ENCODE assay signal across 8 cellular contexts in the genomic region with DNA sequence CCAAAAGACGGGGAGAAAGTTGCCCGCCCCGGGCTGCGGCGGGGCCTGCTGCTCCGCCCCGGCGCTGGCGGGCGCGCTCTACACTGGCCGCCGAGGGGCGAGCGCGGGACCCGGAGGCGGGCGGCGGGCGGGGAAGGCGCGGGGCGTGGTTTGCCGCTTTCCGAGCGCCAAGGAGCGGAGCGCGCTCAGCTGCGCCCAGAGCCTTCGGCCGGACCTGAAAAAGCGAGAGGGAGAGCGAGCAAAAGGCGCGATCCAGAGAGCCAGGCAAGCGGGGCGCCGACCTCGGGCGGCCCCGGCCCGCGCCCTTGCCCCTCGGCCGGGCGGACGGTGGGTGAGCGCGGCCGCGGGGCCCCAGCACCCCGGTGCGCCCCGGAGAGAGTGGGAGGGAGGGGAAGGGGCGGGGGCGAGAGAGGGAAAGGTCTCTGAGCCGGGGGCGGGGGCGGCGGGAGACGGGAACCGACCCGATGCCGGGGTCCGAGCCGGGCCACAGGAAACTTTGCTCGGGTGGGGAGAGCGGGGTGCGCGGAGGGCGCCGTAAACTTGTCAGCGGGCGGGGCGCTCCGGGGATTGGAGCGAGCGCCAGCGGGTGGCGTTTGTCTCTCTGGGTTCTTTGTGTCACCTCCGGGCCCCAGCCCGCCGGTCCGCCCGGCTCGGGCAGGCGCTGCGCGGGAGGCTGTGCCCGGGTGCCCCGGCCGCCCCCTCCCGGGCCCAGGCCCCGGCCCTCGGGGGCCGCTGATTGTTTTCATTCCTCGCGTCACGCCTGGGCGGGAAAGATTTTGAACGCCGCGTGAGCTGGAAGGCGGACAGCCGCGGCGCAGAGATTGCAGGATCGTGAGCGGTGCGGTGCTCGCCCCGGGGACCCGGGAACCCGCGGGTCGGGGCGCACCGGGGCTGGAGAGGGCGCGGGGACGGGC. TPM values are rescaled to one million over a fixed set of nuclear protein-coding genes. Genes with fewer than 3 reads are reported as not detected.
DNase-seq lines count a peak whose midpoint lies in the region; ATAC-seq and TF ChIP-seq lines count a peak whose summit lies in the region.

SYNE2 (plus strand) TSS at position 188 of the 914 bp plus-strand sequence. CDS start 56,145 bp downstream, outside the sequence.

- peak within 1 kb of the TSS; percentile 99 for H3K4me3 Mint-ChIP-seq in neural crest cell

- DNase-seq in D341Med (ENCODE audit: low spot score) (peak; percentile 95), HS-5 (ENCODE audit: low read depth) (peak; percentile 15), RPMI8226 (peak; percentile 81), fibroblast of villous mesenchyme (ENCODE audit: low read depth) (peak; percentile 70), neural crest cell (ENCODE audit: low read depth, low spot score) (peak; percentile 76), stromal cell of bone marrow (ENCODE audit: low read depth) (peak; percentile 47)
- DNase-seq in activated effector memory CD4-positive, alpha-beta T cell treated with Interleukin-2 at 50 U/mL for 16 hours: peak; percentile 77

- peak; percentile 12 for TF ChIP-seq CTCF in fibroblast of villous mesenchyme (IDR thresholded peaks at IDR 0.05; ENCODE audit: insufficient read depth, low read depth, low read length)
- peak; percentile 41 for TF ChIP-seq CTCF in neural crest cell (conservative IDR thresholded peaks at IDR 0.05)

- H3K27me3 Mint-ChIP-seq in neural crest cell (ENCODE audit: low read depth): peaks cover 10% of the 10 kb centered on the region

- H3K36me3 Mint-ChIP-seq in neural crest cell (ENCODE audit: low read depth): no peaks in the 10 kb centered on the region

- H3K9me3 Mint-ChIP-seq in neural crest cell: no peaks in the 10 kb centered on the region

- peak within 1 kb of the TSS; percentile 99 for H3K27ac Mint-ChIP-seq in neural crest cell (ENCODE audit: unreplicated experiment)

- H3K4me1 Mint-ChIP-seq in neural crest cell: peaks cover 31% of the 10 kb centered on the region

- peak; percentile 80 for ATAC-seq in GM19467 (IDR thresholded peaks at IDR 0.05; ENCODE audit: unreplicated experiment)

- H3K4me3 ChIP-seq in fibroblast of villous mesenchyme (ENCODE audit: low read depth, low read length): peak within 1 kb of the TSS; percentile 68

RNA-seq across cellular contexts. Expression of gene SYNE2, which starts in this region (rescaled TPM):
- total RNA-seq in fibroblast of villous mesenchyme (13.4 and 15.8 TPM in 2 replicates), neural crest cell (84.8 and 94.9 TPM in 2 replicates)

Comparison
In these comparisons a context has a peak if more than half of its experiments do, and no peak if none do; other contexts are left out.
1. Peak in every context shown above with its lines: DNase-seq, ATAC-seq and H3K4me3 ChIP-seq.
2. DNase-seq: peak in every context shown above with its lines; median percentile 95 in D341Med; 81 in RPMI8226; 77 in activated effector memory CD4-positive, alpha-beta T cell treated with Interleukin-2 at 50 U/mL for 16 hours; 76 in neural crest cell; 70 in fibroblast of villous mesenchyme; 47 in stromal cell of bone marrow; 15 in HS-5.